14 cellular contexts compared by ENCODE assay signal in the genomic region with DNA sequence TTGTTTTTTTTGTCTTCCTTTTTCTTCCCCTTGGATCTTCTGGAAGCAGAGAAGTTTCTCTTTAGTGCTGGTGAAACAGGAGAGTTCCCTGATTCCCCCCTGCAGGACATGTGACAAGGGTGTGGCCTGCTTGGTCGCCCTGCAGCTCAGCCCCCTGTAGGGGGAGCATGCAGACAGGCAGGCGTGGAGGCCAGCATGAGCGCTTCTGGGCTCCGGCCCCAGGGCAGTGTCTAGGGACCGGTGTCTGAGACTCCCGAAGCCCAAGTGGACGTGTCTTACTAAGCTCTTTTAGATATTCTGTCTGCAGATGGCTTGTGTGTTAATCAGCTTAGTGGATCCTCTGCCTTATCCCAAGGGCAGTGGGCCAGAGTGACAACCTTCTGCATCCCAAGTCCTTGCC. TPM values are rescaled to one million over a fixed set of nuclear protein-coding genes. Genes with fewer than 3 reads are reported as not detected.
DNase-seq lines count a peak whose midpoint lies in the region; ATAC-seq, FAIRE-seq and TF ChIP-seq lines count a peak whose summit lies in the region.
"Had no signal": no experiment of that assay in that cellular context is flagged by ENCODE, and none has a peak within 500 bp of the region (broad histone marks: within the 10 kb centered on the region; RNA-seq: fewer than 3 reads in every experiment).

No MANE protein-coding gene starts in this region.

- no peak overlapping the region for H3K4me3 Mint-ChIP-seq in mesothelial cell of epicardium
- H3K4me3 Mint-ChIP-seq: CD8-positive, alpha-beta memory T cell had no signal

- no peaks in the 10 kb centered on the region for H3K36me3 Mint-ChIP-seq in mesothelial cell of epicardium
- H3K36me3 Mint-ChIP-seq: CD8-positive, alpha-beta memory T cell had no signal

- POLR2A ChIA-PET in A549 (lab: Yijun Ruan, JAX), result no interaction called here

- H3K4me2 ChIP-seq in A549, result 0 out of 3 replicates have a peak overlapping the region, but pooled peaks have one; percentile 33

- H3K9me3 Mint-ChIP-seq in mesothelial cell of epicardium, result peaks cover 5% of the 10 kb centered on the region
- H3K9me3 Mint-ChIP-seq: CD8-positive, alpha-beta memory T cell had no signal

- H3K9me3 ChIP-seq in A549, result no peaks in the 10 kb centered on the region

- no peak overlapping the region for H3K27ac ChIP-seq in A549
- H3K27ac ChIP-seq in coronary artery, result no peak overlapping the region

- H3K4me1 ChIP-seq in A549, result no peaks in the 10 kb centered on the region

- TF ChIP-seq EP300 in A549 (IDR thresholded peaks at IDR 0.05), result no peak

- no peak overlapping the region for H3K27ac Mint-ChIP-seq in mesothelial cell of epicardium
- H3K27ac Mint-ChIP-seq: CD8-positive, alpha-beta memory T cell had no signal

- ATAC-seq in A549 (peak; percentile 90 to 98), GM18861 (IDR thresholded peaks at IDR 0.05; ENCODE audit: unreplicated experiment) (peak; percentile 46), HG02970 (IDR thresholded peaks at IDR 0.05; ENCODE audit: low FRiP score, unreplicated experiment) (no peak), HG03521 (IDR thresholded peaks at IDR 0.05; ENCODE audit: unreplicated experiment) (no peak)
- ATAC-seq: left cardiac atrium, sciatic nerve had no signal

- DNase-seq in A549 (ENCODE audit: low read depth in 1 of 2, low spot score in 1 of 2), result peak; percentile 32 to 51
- DNase-seq in NCI-H69 (lab: John Stamatoyannopoulos, UW), result peak; percentile 65
- DNase-seq in fibroblast of mammary gland (ENCODE audit: low read depth), result peak; percentile 2
- DNase-seq in mesothelial cell of epicardium (ENCODE audit: low spot score in 2 of 2, unreplicated experiment in 2 of 2), result no peak
- DNase-seq in coronary artery (ENCODE audit: low spot score), result no peak
- DNase-seq: activated CD4-positive, alpha-beta T cell treated with anti-CD3 and anti-CD28 coated beads for 4 hours; amniotic stem cell; CD8-positive, alpha-beta memory T cell; left cardiac atrium had no signal

- peaks cover 31% of the 10 kb centered on the region for H3K27me3 Mint-ChIP-seq in mesothelial cell of epicardium (ENCODE audit: low read depth)

- CTCF ChIA-PET in A549 (lab: Yijun Ruan, JAX), result no interaction called here

- no peaks in the 10 kb centered on the region for H3K4me1 Mint-ChIP-seq in mesothelial cell of epicardium
- H3K4me1 Mint-ChIP-seq: CD8-positive, alpha-beta memory T cell had no signal

- WGBS in A549 (ENCODE audit: missing lambda C conversion rate), result 15% methylated on average over 7 of the region's 7 CpGs

- TF ChIP-seq CTCF in A549 (IDR thresholded peaks at IDR 0.05) (no peak), fibroblast of mammary gland (conservative IDR thresholded peaks at IDR 0.05; ENCODE audit: control insufficient read depth, insufficient read depth, low read depth, low read length) (peak; percentile 4), mesothelial cell of epicardium (IDR thresholded peaks at IDR 0.05; ENCODE audit: unreplicated experiment) (no peak), coronary artery (IDR thresholded peaks at IDR 0.05) (no peak)

- no peak for TF ChIP-seq POLR2A in A549 (IDR thresholded peaks at IDR 0.05; ENCODE audit: low read length)

- no peak for FAIRE-seq in A549 (lab: Jason Lieb, UNC)

- no peak for TF ChIP-seq RAD21 in A549 (conservative IDR thresholded peaks at IDR 0.05 in 1 of 2, IDR thresholded peaks at IDR 0.05 in 1 of 2)

- H3K4me3 ChIP-seq in A549 (no peak overlapping the region), fibroblast of mammary gland (ENCODE audit: control insufficient read depth, low read depth, low read length) (no peak overlapping the region), coronary artery (no peak overlapping the region)

TF ChIP-seq in A549, 52 proteins besides CTCF, POLR2A, EP300 and RAD21:
- no peak for TF ChIP-seq KDM5A (IDR thresholded peaks at IDR 0.05)
- TF ChIP-seq RFX5 (IDR thresholded peaks at IDR 0.05), result no peak
- TF ChIP-seq MAFK (IDR thresholded peaks at IDR 0.05; ENCODE audit: partially characterized antibody), result no peak
- no peak for TF ChIP-seq SREBF2 (IDR thresholded peaks at IDR 0.05)
- TF ChIP-seq EHMT2 (IDR thresholded peaks at IDR 0.05; ENCODE audit: low read depth), result no peak
- TF ChIP-seq EHF (CRISPR knock-in tag; IDR thresholded peaks at IDR 0.05), result no peak
- TF ChIP-seq, protein P1, sequence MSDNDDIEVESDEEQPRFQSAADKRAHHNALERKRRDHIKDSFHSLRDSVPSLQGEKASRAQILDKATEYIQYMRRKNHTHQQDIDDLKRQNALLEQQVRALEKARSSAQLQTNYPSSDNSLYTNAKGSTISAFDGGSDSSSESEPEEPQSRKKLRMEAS (IDR thresholded peaks at IDR 0.05), result no peak
- TF ChIP-seq ZSCAN20 (CRISPR knock-in tag; IDR thresholded peaks at IDR 0.05), result no peak
- no peak for TF ChIP-seq JUN (IDR thresholded peaks at IDR 0.05)
- no peak for TF ChIP-seq KDM1A (IDR thresholded peaks at IDR 0.05; ENCODE audit: low read depth)
- TF ChIP-seq, protein P2, sequence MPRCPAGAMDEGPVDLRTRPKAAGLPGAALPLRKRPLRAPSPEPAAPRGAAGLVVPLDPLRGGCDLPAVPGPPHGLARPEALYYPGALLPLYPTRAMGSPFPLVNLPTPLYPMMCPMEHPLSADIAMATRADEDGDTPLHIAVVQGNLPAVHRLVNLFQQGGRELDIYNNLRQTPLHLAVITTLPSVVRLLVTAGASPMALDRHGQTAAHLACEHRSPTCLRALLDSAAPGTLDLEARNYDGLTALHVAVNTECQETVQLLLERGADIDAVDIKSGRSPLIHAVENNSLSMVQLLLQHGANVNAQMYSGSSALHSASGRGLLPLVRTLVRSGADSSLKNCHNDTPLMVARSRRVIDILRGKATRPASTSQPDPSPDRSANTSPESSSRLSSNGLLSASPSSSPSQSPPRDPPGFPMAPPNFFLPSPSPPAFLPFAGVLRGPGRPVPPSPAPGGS (IDR thresholded peaks at IDR 0.05), result no peak
- no peak for TF ChIP-seq CEBPB (IDR thresholded peaks at IDR 0.05)
- TF ChIP-seq ESRRA (IDR thresholded peaks at IDR 0.05; ENCODE audit: borderline replicate concordance, low read length), result no peak
- TF ChIP-seq CBX8 (IDR thresholded peaks at IDR 0.05), result no peak
TF ChIP-seq in A549: peak in this region for 0.

RNA-seq across cellular contexts. Expression of a gene that starts 26.1 kb away (rescaled TPM):
- not detected in 2 replicates for polyA plus RNA-seq in A549 (2011; rRNA removed)
- polyA plus RNA-seq in A549 (2012; cell fraction: cytosol; rRNA removed), result not detected in 2 replicates
- not detected in 2 replicates for polyA plus RNA-seq in A549 (2012; cell fraction: nucleus; rRNA removed)
- polyA plus RNA-seq in A549 (2017; fragmentation: RNase III; extraction: RNeasy Plus Mini Kit Qiagen cat#74134 plus additional on column Dnase treatment), result not detected in 3 replicates
- polyA minus RNA-seq in A549 (2011; rRNA and poly(A)+ RNA removed), result not detected in 2 replicates
- not detected in 3 replicates for total RNA-seq in mesothelial cell of epicardium
- total RNA-seq: CD8-positive, alpha-beta memory T cell; epithelial cell of proximal tubule; left cardiac atrium; sciatic nerve had no signal
- polyA plus RNA-seq: CD8-positive, alpha-beta memory T cell had no signal

Comparison
In these comparisons a context has a peak if more than half of its experiments do, and no peak if none do; other contexts are left out.
1. ATAC-seq: peak in A549 (2 of 2) and GM18861 (single experiment); none in HG02970 (single experiment) and HG03521 (single experiment).
2. DNase-seq: peak in A549 (2 of 2), NCI-H69 (single experiment) and fibroblast of mammary gland (single experiment); none in mesothelial cell of epicardium (0 of 2) and coronary artery (single experiment).